21 cellular contexts compared by ENCODE assay signal in genomic region chr17:2542056-2542455, GRCh38.
"Had no signal": no experiment of that assay in that cellular context is flagged by ENCODE, and none has a peak within 500 bp of the region (broad histone marks: within the 10 kb centered on the region; RNA-seq: fewer than 3 reads in every experiment).

No MANE protein-coding gene starts in this region.

- H3K36me3 Mint-ChIP-seq: memory B cell; natural killer cell; stimulated activated effector memory CD8-positive, alpha-beta T cell treated with anti-CD3 and anti-CD28 coated beads, Interleukin-12 subunit alpha, Interleukin-12 subunit beta, amount 100 ng/mL, for 72 hours had no signal

- ATAC-seq: foreskin keratinocyte, gastroesophageal sphincter, pancreas, sciatic nerve had no signal

- H3K4me1 ChIP-seq: colonic mucosa, foreskin keratinocyte, gastroesophageal sphincter, pancreas, testis, tibial artery had no signal

- H3K9me3 Mint-ChIP-seq: dendritic cell treated with granulocyte-macrophage colony-stimulating factor and Interleukin-4, amounts not matched to agents 40 ng/mL and 50 ng/mL, for 4 days; memory B cell; natural killer cell; stimulated activated effector memory CD8-positive, alpha-beta T cell treated with anti-CD3 and anti-CD28 coated beads, Interleukin-12 subunit alpha, Interleukin-12 subunit beta, amount 100 ng/mL, for 72 hours had no signal

- H3K36me3 ChIP-seq: colonic mucosa, esophagus muscularis mucosa, gastroesophageal sphincter, heart left ventricle, neutrophil, pancreas, tibial artery, upper lobe of left lung had no signal

- DNase-seq: colonic mucosa; effector memory CD4-positive, alpha-beta T cell; foreskin keratinocyte; heart left ventricle; kidney; natural killer cell; pancreas; stimulated activated CD4-positive, alpha-beta T cell treated with anti-CD3 and anti-CD28 coated beads, Interleukin-2, amount 100 ng/mL, for 24 hours; stimulated activated CD4-positive, alpha-beta T cell treated with anti-CD3 and anti-CD28 coated beads, Interleukin-4, amount 100 ng/mL, for 24 hours; testis; tibial artery; upper lobe of left lung had no signal

- H2AFZ ChIP-seq: hepatocyte had no signal

- H3K27me3 ChIP-seq: colonic mucosa, esophagus muscularis mucosa, foreskin keratinocyte, gastroesophageal sphincter, heart left ventricle, hepatocyte, neutrophil, pancreas, testis, tibial artery, upper lobe of left lung had no signal

- H3K79me2 ChIP-seq: hepatocyte had no signal

- H3K4me3 Mint-ChIP-seq: dendritic cell treated with granulocyte-macrophage colony-stimulating factor and Interleukin-4, amounts not matched to agents 40 ng/mL and 50 ng/mL, for 4 days; memory B cell; natural killer cell; stimulated activated effector memory CD8-positive, alpha-beta T cell treated with anti-CD3 and anti-CD28 coated beads, Interleukin-12 subunit alpha, Interleukin-12 subunit beta, amount 100 ng/mL, for 72 hours had no signal

- H3K4me3 ChIP-seq: colonic mucosa, esophagus muscularis mucosa, gastroesophageal sphincter, heart left ventricle, hepatocyte, lung, pancreas, testis, tibial artery, upper lobe of left lung had no signal

- H3K27ac ChIP-seq: colonic mucosa, esophagus muscularis mucosa, foreskin keratinocyte, gastroesophageal sphincter, heart left ventricle, hepatocyte, neutrophil, pancreas, testis, tibial artery, upper lobe of left lung had no signal

- H3K4me2 ChIP-seq: hepatocyte had no signal

- H3K4me1 Mint-ChIP-seq: natural killer cell; stimulated activated effector memory CD8-positive, alpha-beta T cell treated with anti-CD3 and anti-CD28 coated beads, Interleukin-12 subunit alpha, Interleukin-12 subunit beta, amount 100 ng/mL, for 72 hours had no signal

- H3K9me3 ChIP-seq: colonic mucosa, esophagus muscularis mucosa, gastroesophageal sphincter, heart left ventricle, neutrophil, pancreas, testis, tibial artery, upper lobe of left lung had no signal

- H3K27ac Mint-ChIP-seq: dendritic cell treated with granulocyte-macrophage colony-stimulating factor and Interleukin-4, amounts not matched to agents 40 ng/mL and 50 ng/mL, for 4 days; memory B cell; natural killer cell; stimulated activated effector memory CD8-positive, alpha-beta T cell treated with anti-CD3 and anti-CD28 coated beads, Interleukin-12 subunit alpha, Interleukin-12 subunit beta, amount 100 ng/mL, for 72 hours had no signal
